Comparison of ENCODE assay signal across 1 cellular context in genomic region chr6:30842754-30843610, GRCh38.
TF ChIP-seq lines count a peak whose summit lies in the region.

No MANE protein-coding gene starts in this region.

TF ChIP-seq in GM23338, 12 proteins besides CTCF, POLR2A, EP300 and RAD21 (continued from another document):
- TF ChIP-seq ZNF462 (CRISPR knock-in tag; IDR thresholded peaks at IDR 0.05) (no peak), CREB1 (CRISPR knock-in tag; IDR thresholded peaks at IDR 0.05; ENCODE audit: low read depth) (no peak), JUNB (IDR thresholded peaks at IDR 0.05; ENCODE audit: unreplicated experiment) (no peak), STAT1 (IDR thresholded peaks at IDR 0.05; ENCODE audit: unreplicated experiment) (no peak), REST (IDR thresholded peaks at IDR 0.05; ENCODE audit: unreplicated experiment) (no peak)
